Comparison of ENCODE assay signal across 21 cellular contexts in the genomic region with DNA sequence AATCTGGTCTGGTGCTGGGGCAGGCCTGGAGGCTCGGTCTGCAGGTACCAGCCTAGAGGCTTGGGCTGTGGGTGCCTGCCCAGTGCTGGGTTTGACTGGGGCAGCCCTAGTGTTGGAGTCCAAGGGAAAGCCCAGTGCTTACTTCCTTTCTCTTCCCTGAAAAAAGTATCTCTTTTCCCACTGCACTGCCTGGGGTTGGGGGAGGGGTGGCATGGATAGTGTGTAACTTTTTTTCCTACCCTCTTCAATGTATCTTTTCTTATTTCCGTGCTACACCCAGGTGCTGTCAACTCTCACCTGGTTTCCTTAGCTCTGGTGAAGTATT. TPM values are rescaled to one million over a fixed set of nuclear protein-coding genes. Genes with fewer than 3 reads are reported as not detected.
A peak's percentile ranks its signal among the peaks of the same experiment; 100 is the strongest.
DNase-seq lines count a peak whose midpoint lies in the region; ATAC-seq, FAIRE-seq and TF ChIP-seq lines count a peak whose summit lies in the region.
"Had no signal": no experiment of that assay in that cellular context is flagged by ENCODE, and none has a peak within 500 bp of the region (broad histone marks: within the 10 kb centered on the region; RNA-seq: fewer than 3 reads in every experiment).

No MANE protein-coding gene starts in this region.

- peak overlapping the region; percentile 36 for H3K27ac Mint-ChIP-seq in activated CD4-positive, alpha-beta T cell treated with anti-CD3 and anti-CD28 coated beads, Interleukin-2, amount 10 ng/mL, durations not matched to agents 7 days and 5 days
- H3K27ac Mint-ChIP-seq: activated CD4-positive, alpha-beta T cell treated with anti-CD3 and anti-CD28 coated beads for 36 hours had no signal

- no peaks in the 10 kb centered on the region for H3K9me3 Mint-ChIP-seq in activated CD4-positive, alpha-beta T cell treated with anti-CD3 and anti-CD28 coated beads, Interleukin-2, amount 10 ng/mL, durations not matched to agents 7 days and 5 days

- BruUV-seq in GM12878 (replicated peaks; lab: Mats Ljungman, UMichigan) (no TSS peak), A673 (replicated peaks; lab: Mats Ljungman, UMichigan) (no TSS peak)

- no peak for FAIRE-seq in GM12878 (lab: Jason Lieb, UNC)
- FAIRE-seq: G401.6 had no signal

- intact Hi-C loops in GM12878 (cut with micrococcal nuclease; ENCODE audit: unreplicated experiment), result no loop called here
- intact Hi-C loops in A673 (cut with micrococcal nuclease; ENCODE audit: unreplicated experiment), result no loop called here

- peaks cover 15% of the 10 kb centered on the region for H3K4me1 Mint-ChIP-seq in activated CD4-positive, alpha-beta T cell treated with anti-CD3 and anti-CD28 coated beads, Interleukin-2, amount 10 ng/mL, durations not matched to agents 7 days and 5 days

- SMC1A ChIA-PET in GM12878 (lab: Charles Lee; ENCODE audit: uncharacterized antibody, unreplicated experiment), result no interaction called here

- H3K4me2 ChIP-seq in GM12878 (ENCODE audit: control insufficient read depth, insufficient read depth), result no peak overlapping the region

- H3K4me3 Mint-ChIP-seq in activated CD4-positive, alpha-beta T cell treated with anti-CD3 and anti-CD28 coated beads, Interleukin-2, amount 10 ng/mL, durations not matched to agents 7 days and 5 days, result no peak overlapping the region
- H3K4me3 Mint-ChIP-seq: activated CD4-positive, alpha-beta T cell treated with anti-CD3 and anti-CD28 coated beads for 36 hours had no signal

- no peaks in the 10 kb centered on the region for H3K4me1 ChIP-seq in GM12878 (ENCODE audit: control insufficient read depth, insufficient read depth, low read length)
- H3K4me1 ChIP-seq in muscle layer of duodenum (ENCODE audit: control insufficient read depth in 1 of 2, insufficient read depth in 2 of 2, low read length in 2 of 2), result peaks cover 0 to 9% of the 10 kb centered on the region in 2 donors
- H3K4me1 ChIP-seq in stomach smooth muscle (ENCODE audit: control insufficient read depth, insufficient read depth, low read length), result peaks cover 8% of the 10 kb centered on the region
- no peaks in the 10 kb centered on the region for H3K4me1 ChIP-seq in A673 (ENCODE audit: insufficient read depth, low read length, poor library complexity, severe bottlenecking)

- POLR2A ChIA-PET in activated CD4-positive, alpha-beta T cell treated with anti-CD3 and anti-CD28 coated beads, Interleukin-2, amount 10 ng/mL, durations not matched to agents 7 days and 5 days (lab: Charles Lee), result no interaction called here
- POLR2A ChIA-PET in GM12878 (lab: Charles Lee) (no interaction called here), A673 (lab: Charles Lee; ENCODE audit: low non-redundant PET) (no interaction called here)

- no peak overlapping the region for H2AFZ ChIP-seq in GM12878 (ENCODE audit: control insufficient read depth, low read depth, low read length)

- H3K9me3 ChIP-seq in GM12878 (replicated peaks; ENCODE audit: control insufficient read depth, insufficient read depth, low read length), result no peaks in the 10 kb centered on the region
- no peaks in the 10 kb centered on the region for H3K9me3 ChIP-seq in muscle layer of duodenum (ENCODE audit: control insufficient read depth in 1 of 2, low read length in 2 of 2)
- no peaks in the 10 kb centered on the region for H3K9me3 ChIP-seq in stomach smooth muscle (ENCODE audit: control insufficient read depth in 2 of 2, low read length in 2 of 2)
- no peaks in the 10 kb centered on the region for H3K9me3 ChIP-seq in A673 (ENCODE audit: low read depth, low read length, poor library complexity, severe bottlenecking)
- H3K9me3 ChIP-seq: thyroid gland had no signal

- peaks cover 6% of the 10 kb centered on the region for H3K36me3 Mint-ChIP-seq in activated CD4-positive, alpha-beta T cell treated with anti-CD3 and anti-CD28 coated beads, Interleukin-2, amount 10 ng/mL, durations not matched to agents 7 days and 5 days (ENCODE audit: low read depth)

- TF ChIP-seq EP300 in GM12878 (IDR thresholded peaks at IDR 0.05; ENCODE audit: borderline replicate concordance in 1 of 2, control insufficient read depth in 1 of 2, low read depth in 2 of 2, low read length in 2 of 2), result no peak

- CTCF ChIA-PET in activated CD4-positive, alpha-beta T cell treated with anti-CD3 and anti-CD28 coated beads, Interleukin-2, amount 10 ng/mL, durations not matched to agents 7 days and 5 days (lab: Charles Lee), result no interaction called here
- CTCF ChIA-PET in GM12878 (lab: Yijun Ruan, JAX), result no interaction called here
- CTCF ChIA-PET in A673 (lab: Charles Lee), result no interaction called here

- H3K27ac ChIP-seq in GM12878 (ENCODE audit: control insufficient read depth, insufficient read depth) (peak overlapping the region; percentile 39), muscle layer of duodenum (ENCODE audit: low read length) (peak overlapping the region; percentile 73), stomach smooth muscle (ENCODE audit: low read length) (peak overlapping the region; percentile 74), A673 (ENCODE audit: low read depth, low read length, poor library complexity, severe bottlenecking) (no peak overlapping the region)
- H3K27ac ChIP-seq: thyroid gland had no signal

- H3K36me3 ChIP-seq in GM12878 (ENCODE audit: control insufficient read depth in 2 of 2, insufficient read depth in 2 of 2, low read length in 1 of 2) (no peaks in the 10 kb centered on the region; a peak in 1 of 4 replicates), muscle layer of duodenum (ENCODE audit: control insufficient read depth in 1 of 2, insufficient read depth in 2 of 2, low read length in 2 of 2) (no peaks in the 10 kb centered on the region), stomach smooth muscle (ENCODE audit: control insufficient read depth in 2 of 2, insufficient read depth in 2 of 2, low read length in 2 of 2) (peaks cover 0 to 2% of the 10 kb centered on the region in 2 donors), A673 (ENCODE audit: insufficient read depth, low read length, poor library complexity, severe bottlenecking) (no peaks in the 10 kb centered on the region)
- H3K36me3 ChIP-seq: thyroid gland had no signal

- TF ChIP-seq POLR2A in GM12878 (IDR thresholded peaks at IDR 0.05; ENCODE audit: low read depth, low read length), result no peak

- no peak for DNase-seq in activated CD4-positive, alpha-beta T cell treated with anti-CD3 and anti-CD28 coated beads, Interleukin-2, amount 10 ng/mL, durations not matched to agents 7 days and 5 days
- no peak for DNase-seq in activated CD4-positive, alpha-beta T cell treated with anti-CD3 and anti-CD28 coated beads for 4 hours
- DNase-seq in GM12878 (ENCODE audit: low read depth, low spot score) (no peak), A673 (ENCODE audit: low spot score) (no peak)
- DNase-seq: 8988T; activated CD4-positive, alpha-beta T cell treated with anti-CD3 and anti-CD28 coated beads for 36 hours; activated CD8-positive, alpha-beta memory T cell treated with anti-CD3 and anti-CD28 coated beads, Interleukin-2, amount 50 U/mL, for 48 hours; activated effector memory CD4-positive, alpha-beta T cell treated with anti-CD3 and anti-CD28 coated beads, Interleukin-2, amount 50 U/mL, for 16 hours; amniotic stem cell; C1 segment of cervical spinal cord; cerebellar nuclear complex; Karpas-422; NCI-H1092 treated with DMSO at 0.1 percent for 48 hours; NCI-H526; stimulated activated CD4-positive, alpha-beta T cell treated with anti-CD3 and anti-CD28 coated beads, Interleukin-4, amount 100 ng/mL, for 1 hour; thyroid gland had no signal

- TF ChIP-seq RAD21 in GM12878 (IDR thresholded peaks at IDR 0.05; ENCODE audit: insufficient read depth, low read depth, low read length), result no peak

- no peak overlapping the region for H3K4me3 ChIP-seq in GM12878
- no peak overlapping the region for H3K4me3 ChIP-seq in muscle layer of duodenum (ENCODE audit: low read depth in 1 of 2, low read length in 2 of 2)
- peak overlapping the region; percentile 20 to 59 for H3K4me3 ChIP-seq in stomach smooth muscle (ENCODE audit: low read length in 2 of 2)
- H3K4me3 ChIP-seq in A673 (ENCODE audit: low read depth, low read length, poor library complexity, severe bottlenecking), result no peak overlapping the region
- H3K4me3 ChIP-seq: thyroid gland had no signal

- RAD21 ChIA-PET in GM12878 (lab: Charles Lee; ENCODE audit: unreplicated experiment), result no interaction called here

- 58% methylated on average over 2 of the region's 2 CpGs for WGBS in GM12878 (ENCODE audit: insufficient coverage, insufficient replicate concordance, low lambda C conversion rate, missing lambda C conversion rate)

- no peak for ATAC-seq in GM12878
- ATAC-seq in HG02885 (IDR thresholded peaks at IDR 0.05; ENCODE audit: poor library complexity, unreplicated experiment), result no peak
- no peak for ATAC-seq in HG02642 (IDR thresholded peaks at IDR 0.05; ENCODE audit: poor library complexity, unreplicated experiment)
- ATAC-seq: activated CD4-positive, alpha-beta T cell treated with anti-CD3 and anti-CD28 coated beads for 36 hours had no signal

- no peaks in the 10 kb centered on the region for H3K27me3 Mint-ChIP-seq in activated CD4-positive, alpha-beta T cell treated with anti-CD3 and anti-CD28 coated beads, Interleukin-2, amount 10 ng/mL, durations not matched to agents 7 days and 5 days
- H3K27me3 Mint-ChIP-seq: activated CD4-positive, alpha-beta T cell treated with anti-CD3 and anti-CD28 coated beads for 36 hours had no signal

- no peaks in the 10 kb centered on the region for H4K20me1 ChIP-seq in GM12878 (ENCODE audit: control insufficient read depth, insufficient read depth)

- H3K79me2 ChIP-seq in GM12878 (ENCODE audit: control insufficient read depth, insufficient read depth, low read length), result no peaks in the 10 kb centered on the region

- TF ChIP-seq CTCF in GM12878 (IDR thresholded peaks at IDR 0.05 in 2 of 3, conservative IDR thresholded peaks at IDR 0.05 in 1 of 3; ENCODE audit: control insufficient read depth in 2 of 3, extremely low read depth in 1 of 3, insufficient read depth in 1 of 3, low read depth in 3 of 3, low read length in 3 of 3) (no peak), A673 (conservative IDR thresholded peaks at IDR 0.05; ENCODE audit: low read depth, low read length) (no peak)

- no peak overlapping the region for H3K9ac ChIP-seq in GM12878 (ENCODE audit: control insufficient read depth, insufficient read depth, low read length)
- H3K9ac ChIP-seq in stomach smooth muscle (ENCODE audit: low read length in 2 of 2), result peak overlapping the region in 1 of 2 donors; percentile 64

- in situ Hi-C loops in GM12878 (cut with MboI), result no loop called here

- H3K27me3 ChIP-seq in GM12878 (replicated peaks in 1 of 2; ENCODE audit: control insufficient read depth in 2 of 2, insufficient read depth in 2 of 2, low read length in 1 of 2), result no peaks in the 10 kb centered on the region
- H3K27me3 ChIP-seq in muscle layer of duodenum (ENCODE audit: low read depth, low read length), result no peaks in the 10 kb centered on the region
- H3K27me3 ChIP-seq in stomach smooth muscle (ENCODE audit: control insufficient read depth in 1 of 2, insufficient read depth in 2 of 2, low read length in 2 of 2), result peaks cover 0 to 7% of the 10 kb centered on the region in 2 donors
- H3K27me3 ChIP-seq in A673 (replicated peaks; ENCODE audit: insufficient read depth, low read depth, low read length, poor library complexity), result no peaks in the 10 kb centered on the region
- H3K27me3 ChIP-seq: thyroid gland had no signal

RNA-seq across cellular contexts. Expression of a gene that starts 21.6 kb away (rescaled TPM):
- 10 to 100 TPM in 1 of 2 experiments, 1 to 10 TPM in 1; 9.7 to 10.5 TPM for total RNA-seq in activated CD4-positive, alpha-beta T cell treated with anti-CD3 and anti-CD28 coated beads, Interleukin-2, amount 10 ng/mL, durations not matched to agents 7 days and 5 days
- 121 TPM in 2 replicates for total RNA-seq in GM12878 (2013; cell fraction: nucleolus; rRNA removed)
- total RNA-seq in GM12878 (2014; rRNA removed), result 7.0 and 8.6 TPM in 2 replicates
- 8.5 and 9.8 TPM in 2 replicates for total RNA-seq in GM12878 (2014; rRNA removed; fragmentation: Illumina TruSeq; extraction: Trizol)
- 5.3 and 6.0 TPM in 2 replicates for total RNA-seq in GM12878 (2021)
- 3.8 TPM for polyA plus RNA-seq in GM12878 (2011; ENCODE audit: low read depth)
- polyA plus RNA-seq in GM12878 (2011; rRNA removed), result 14.8 and 21.1 TPM in 2 replicates
- 4.2 and 4.8 TPM in 2 replicates for polyA plus RNA-seq in GM12878 (2011; cell fraction: cytosol; rRNA removed)
- polyA plus RNA-seq in GM12878 (2011; cell fraction: nucleus; rRNA removed), result 34.2 and 35.6 TPM in 2 replicates
- polyA plus RNA-seq in GM12878 (2012), result 5.6 and 6.2 TPM in 2 replicates
- 6.0 and 7.5 TPM in 2 replicates for polyA plus RNA-seq in GM12878 (2014; fragmentation: Illumina TruSeq; extraction: Trizol)
- polyA plus RNA-seq in GM12878 (2014; fragmentation: Nextera tagmentation; extraction: Ambion mirVana), result 1 to 10 TPM in 1 of 2 experiments, under 1 TPM in 1; 1.00 to 1.1 TPM
- polyA plus RNA-seq in GM12878 (2014; rRNA removed), result 5.1 and 5.4 TPM in 2 replicates
- 1 to 10 TPM; 4.5 to 4.6 TPM for polyA plus RNA-seq in GM12878 (2016; fragmentation: Nextera tagmentation; extraction: Ambion mirVana)
- 79.8 and 87.1 TPM in 2 replicates for polyA minus RNA-seq in GM12878 (2011; rRNA and poly(A)+ RNA removed)
- 7.4 and 8.2 TPM in 2 replicates for polyA minus RNA-seq in GM12878 (2011; cell fraction: cytosol; rRNA and poly(A)+ RNA removed)
- polyA minus RNA-seq in GM12878 (2011; cell fraction: nucleus; rRNA and poly(A)+ RNA removed), result 39.4 and 68.1 TPM in 2 replicates
- total RNA-seq in A673 (2021), result 15.1 and 15.4 TPM in 2 replicates

RNA-seq across cellular contexts. Expression of a gene that starts 33.3 kb away (rescaled TPM):
- total RNA-seq in activated CD4-positive, alpha-beta T cell treated with anti-CD3 and anti-CD28 coated beads, Interleukin-2, amount 10 ng/mL, durations not matched to agents 7 days and 5 days, result 10 to 100 TPM; 15.3 to 18.9 TPM
- 13.7 and 15.4 TPM in 2 replicates for total RNA-seq in GM12878 (2013; cell fraction: nucleolus; rRNA removed)
- total RNA-seq in GM12878 (2014; rRNA removed), result 12.8 and 13.4 TPM in 2 replicates
- total RNA-seq in GM12878 (2014; rRNA removed; fragmentation: Illumina TruSeq; extraction: Trizol), result 12.3 and 12.9 TPM in 2 replicates
- 16.0 and 16.1 TPM in 2 replicates for total RNA-seq in GM12878 (2021)
- 27.1 TPM for polyA plus RNA-seq in GM12878 (2011; ENCODE audit: low read depth)
- polyA plus RNA-seq in GM12878 (2011; rRNA removed), result 19.9 and 20.1 TPM in 2 replicates
- polyA plus RNA-seq in GM12878 (2011; cell fraction: cytosol; rRNA removed), result 10.1 and 11.6 TPM in 2 replicates
- 53.1 and 62.8 TPM in 2 replicates for polyA plus RNA-seq in GM12878 (2011; cell fraction: nucleus; rRNA removed)
- polyA plus RNA-seq in GM12878 (2012), result 28.0 and 49.3 TPM in 2 replicates
- 24.6 and 29.5 TPM in 2 replicates for polyA plus RNA-seq in GM12878 (2014; fragmentation: Illumina TruSeq; extraction: Trizol)
- polyA plus RNA-seq in GM12878 (2014; fragmentation: Nextera tagmentation; extraction: Ambion mirVana), result 1 to 10 TPM in 1 of 2 experiments, under 1 TPM in 1; 0.53 to 1.8 TPM
- polyA plus RNA-seq in GM12878 (2014; rRNA removed), result 19.7 and 20.0 TPM in 2 replicates
- polyA plus RNA-seq in GM12878 (2016; fragmentation: Nextera tagmentation; extraction: Ambion mirVana), result 10 to 100 TPM; 13.3 to 15.6 TPM
- 4.1 and 11.3 TPM in 2 replicates for polyA minus RNA-seq in GM12878 (2011; rRNA and poly(A)+ RNA removed)
- polyA minus RNA-seq in GM12878 (2011; cell fraction: cytosol; rRNA and poly(A)+ RNA removed), result 4.5 and 4.9 TPM in 2 replicates
- polyA minus RNA-seq in GM12878 (2011; cell fraction: nucleus; rRNA and poly(A)+ RNA removed), result 5.0 and 6.8 TPM in 2 replicates
- 25.0 and 30.0 TPM in 2 replicates for total RNA-seq in A673 (2021)

Comparison
In these comparisons a context has a peak if more than half of its experiments do, and no peak if none do; other contexts are left out.
1. H3K4me3 ChIP-seq: peak in stomach smooth muscle (2 of 2); none in GM12878 (single experiment), muscle layer of duodenum (0 of 2) and A673 (single experiment).